ENCODE assay signal across 30 cellular contexts in genomic region chr16:88393571-88393970, GRCh38. TPM values are rescaled to one million over a fixed set of nuclear protein-coding genes. Genes with fewer than 3 reads are reported as not detected.
"Had no signal": no experiment of that assay in that cellular context is flagged by ENCODE, and none has a peak within 500 bp of the region (broad histone marks: within the 10 kb centered on the region; RNA-seq: fewer than 3 reads in every experiment).

No MANE protein-coding gene starts in this region.

- H3K27me3 ChIP-seq: body of pancreas, breast epithelium, Peyer's patch had no signal

- DNase-seq: activated CD4-positive, alpha-beta T cell treated with anti-CD3 and anti-CD28 coated beads for 36 hours; activated CD4-positive, alpha-beta T cell treated with anti-CD3 and anti-CD28 coated beads, Interleukin-2, amount 10 ng/mL, durations not matched to agents 7 days and 5 days; activated CD4-positive, alpha-beta T cell treated with anti-CD3 and anti-CD28 coated beads, Interleukin-2, amount 50 U/mL, for 48 hours; activated CD8-positive, alpha-beta memory T cell treated with anti-CD3 and anti-CD28 coated beads, Interleukin-2, amount 50 U/mL, for 4 hours; activated CD8-positive, alpha-beta T cell treated with anti-CD3 and anti-CD28 coated beads, Interleukin-2, amount 10 ng/mL, durations not matched to agents 7 days and 5 days; activated effector memory CD4-positive, alpha-beta T cell treated with Interleukin-2 at 50 U/mL for 16 hours; activated naive CD4-positive, alpha-beta T cell treated with anti-CD3 and anti-CD28 coated beads, Interleukin-2, amount 50 U/mL, for 16 hours; activated naive CD8-positive, alpha-beta T cell treated with anti-CD3 and anti-CD28 coated beads for 36 hours; activated T-cell treated with anti-CD3 and anti-CD28 coated beads for 4 hours; activated T-cell treated with anti-CD3 and anti-CD28 coated beads, Interleukin-2, amount 50 U/mL, for 4 hours; amniotic stem cell; body of pancreas; MM.1S; NCI-H1092; NCI-H1436 treated with DMSO at 0.1 percent for 48 hours; NCI-H1694 treated with DMSO at 0.1 percent for 48 hours; NCI-H2029 treated with DMSO at 0.1 percent for 48 hours; NCI-H2107; NCI-H2171; NCI-H510A; NCI-H526; NCI-H748 treated with DMSO at 0.1 percent for 48 hours; NK-92 treated with Interleukin-12 subunit alpha and Interleukin-12 subunit beta, amount 100 ng/mL, for 24 hours; PC-3; Peyer's patch; SJCRH30; SK-N-SH had no signal

- ATAC-seq: activated CD4-positive, alpha-beta T cell treated with anti-CD3 and anti-CD28 coated beads for 36 hours; activated CD4-positive, CD25-positive, alpha-beta regulatory T cell treated with anti-CD3 and anti-CD28 coated beads, Interleukin-2, amount 50 U/mL, for 24 hours; activated CD8-positive, alpha-beta T cell treated with anti-CD3 and anti-CD28 coated beads, Interleukin-2, amount 10 ng/mL, durations not matched to agents 7 days and 5 days; activated T-cell treated with anti-CD3 and anti-CD28 coated beads, Interleukin-2, amount 50 U/mL, for 4 hours; body of pancreas; PC-3 had no signal

- H3K9me3 ChIP-seq: body of pancreas, breast epithelium, Peyer's patch, SJCRH30, SK-N-SH had no signal

- H3K9ac ChIP-seq: KMS-11, SK-N-SH had no signal

- H3K36me3 ChIP-seq: breast epithelium, Peyer's patch, SJCRH30 had no signal

- H3K27ac ChIP-seq: body of pancreas, breast epithelium, KMS-11, Peyer's patch, SJCRH30 had no signal

- H3K4me2 ChIP-seq: KMS-11, SK-N-SH had no signal

- H3K4me1 ChIP-seq: breast epithelium, Peyer's patch, SJCRH30 had no signal

- H3K4me3 ChIP-seq: body of pancreas, breast epithelium, Peyer's patch, SJCRH30 had no signal

RNA-seq across cellular contexts. Expression of gene ZNF469, which starts 10.8 kb away (rescaled TPM):
- total RNA-seq: SJCRH30 had no signal
